ENCODE assay signal across 1 cellular context in the genomic region with DNA sequence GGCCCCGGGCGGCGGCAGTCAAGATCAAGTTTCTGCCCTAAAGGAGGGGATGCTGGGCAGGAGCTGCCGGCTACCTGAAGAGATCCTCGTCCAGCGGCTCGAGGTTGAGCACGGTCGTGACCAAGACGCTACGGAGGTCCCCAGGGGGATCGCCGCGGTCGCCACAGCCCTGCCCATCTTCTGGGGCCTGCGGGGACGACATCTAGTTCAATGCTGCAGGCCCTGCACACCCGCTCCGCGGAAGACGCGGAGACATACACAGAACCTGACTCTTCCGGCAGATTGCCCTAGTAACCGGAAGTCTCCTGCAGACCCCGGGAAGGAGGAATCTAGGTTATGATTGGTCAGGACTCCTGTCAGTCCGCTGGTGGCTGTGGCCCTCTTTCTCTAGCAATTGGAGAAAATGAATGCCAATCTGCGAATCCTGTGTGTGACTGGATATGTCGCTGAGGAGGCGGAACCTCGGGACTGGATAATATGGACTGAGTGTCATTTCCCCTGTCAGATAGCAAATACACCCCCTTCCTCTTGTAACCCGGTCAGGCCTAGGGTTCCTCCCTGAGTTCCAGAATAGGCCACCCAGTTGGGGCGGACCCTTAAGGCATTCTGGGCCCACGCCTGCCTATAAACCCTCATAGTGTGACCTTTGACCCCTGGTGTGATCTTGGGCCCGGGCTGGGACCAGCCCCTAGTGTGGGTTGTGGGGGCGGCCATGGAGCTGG.
TF ChIP-seq lines count a peak whose summit lies in the region.

A gene (minus strand): TSS at position 279 of the 722 bp plus-strand sequence. CDS start 77 bp downstream, at position 202.
A gene (plus strand): TSS at position 501 of the 722 bp plus-strand sequence. CDS start 212 bp downstream, at position 713.

TF ChIP-seq in K562, 482 proteins besides CTCF, POLR2A, EP300 and RAD21 (continued from another document):
- TF ChIP-seq, protein P1, sequence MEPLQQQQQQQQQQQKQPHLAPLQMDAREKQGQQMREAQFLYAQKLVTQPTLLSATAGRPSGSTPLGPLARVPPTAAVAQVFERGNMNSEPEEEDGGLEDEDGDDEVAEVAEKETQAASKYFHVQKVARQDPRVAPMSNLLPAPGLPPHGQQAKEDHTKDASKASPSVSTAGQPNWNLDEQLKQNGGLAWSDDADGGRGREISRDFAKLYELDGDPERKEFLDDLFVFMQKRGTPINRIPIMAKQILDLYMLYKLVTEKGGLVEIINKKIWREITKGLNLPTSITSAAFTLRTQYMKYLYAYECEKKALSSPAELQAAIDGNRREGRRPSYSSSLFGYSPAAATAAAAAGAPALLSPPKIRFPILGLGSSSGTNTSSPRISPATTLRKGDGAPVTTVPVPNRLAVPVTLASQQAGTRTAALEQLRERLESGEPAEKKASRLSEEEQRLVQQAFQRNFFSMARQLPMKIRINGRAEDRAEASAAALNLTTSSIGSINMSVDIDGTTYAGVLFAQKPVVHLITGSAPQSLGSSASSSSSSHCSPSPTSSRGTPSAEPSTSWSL (CRISPR knock-in tag; IDR thresholded peaks at IDR 0.05; ENCODE audit: borderline replicate concordance), result 0 out of 2 replicates have a peak, but pooled peaks have one; percentile 70
- TF ChIP-seq BHLHE40 (IDR thresholded peaks at IDR 0.05; ENCODE audit: low read length) (peak; percentile 31), FOXK2 (conservative IDR thresholded peaks at IDR 0.05 in 1 of 2, IDR thresholded peaks at IDR 0.05 in 1 of 2; ENCODE audit: low read depth in 2 of 2) (peak; percentile 73 to 82; a peak in 3 of 4 replicates)
- TF ChIP-seq, protein P2, sequence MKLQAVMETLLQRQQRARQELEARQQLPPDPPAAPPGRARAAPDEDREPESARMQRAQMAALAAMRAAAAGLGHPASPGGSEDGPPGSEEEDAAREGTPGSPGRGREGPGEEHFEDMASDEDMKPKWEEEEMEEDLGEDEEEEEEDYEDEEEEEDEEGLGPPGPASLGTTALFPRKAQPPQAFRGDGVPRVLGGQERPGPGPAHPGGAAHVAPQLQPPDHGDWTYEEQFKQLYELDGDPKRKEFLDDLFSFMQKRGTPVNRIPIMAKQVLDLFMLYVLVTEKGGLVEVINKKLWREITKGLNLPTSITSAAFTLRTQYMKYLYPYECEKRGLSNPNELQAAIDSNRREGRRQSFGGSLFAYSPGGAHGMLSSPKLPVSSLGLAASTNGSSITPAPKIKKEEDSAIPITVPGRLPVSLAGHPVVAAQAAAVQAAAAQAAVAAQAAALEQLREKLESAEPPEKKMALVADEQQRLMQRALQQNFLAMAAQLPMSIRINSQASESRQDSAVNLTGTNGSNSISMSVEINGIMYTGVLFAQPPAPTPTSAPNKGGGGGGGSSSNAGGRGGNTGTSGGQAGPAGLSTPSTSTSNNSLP (IDR thresholded peaks at IDR 0.05; ENCODE audit: borderline replicate concordance, low read depth, low read length), result peak; percentile 99
